Comparison of ENCODE assay signal across 8 cellular contexts in the genomic region with DNA sequence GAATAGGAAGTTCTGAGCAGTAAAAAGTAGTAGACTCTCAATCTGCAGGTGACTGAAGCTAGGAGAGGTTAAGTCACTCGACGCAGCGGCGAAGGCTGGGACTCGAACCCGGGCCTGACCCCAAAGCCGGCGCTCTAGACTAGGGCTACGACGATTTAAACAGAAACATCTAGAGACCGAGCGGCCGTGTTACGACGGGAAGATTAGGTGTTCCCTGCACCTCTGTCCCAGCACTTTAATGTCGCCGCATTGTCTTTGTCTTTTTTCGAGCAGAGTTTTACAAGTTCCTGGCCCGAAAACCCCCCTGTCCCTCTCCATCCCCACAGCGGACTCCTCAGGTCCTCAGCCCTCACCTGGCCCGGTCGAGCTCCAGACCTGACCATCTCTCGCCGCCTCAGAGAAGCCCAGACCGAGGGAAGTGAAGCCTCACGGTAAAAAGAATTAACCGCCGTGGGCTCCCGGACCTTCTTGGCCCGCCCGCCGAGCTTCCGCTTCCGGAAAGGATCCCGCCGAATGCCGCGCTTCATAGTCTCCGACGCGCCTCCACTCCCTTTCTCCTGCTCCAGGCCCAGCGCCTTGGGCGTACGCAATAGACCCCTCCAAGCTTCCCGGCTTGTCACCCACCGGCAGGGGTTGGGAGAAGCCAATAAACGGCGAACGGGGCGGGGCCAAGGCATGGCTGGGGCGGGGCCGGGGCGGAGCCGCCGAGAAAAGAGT. TPM values are rescaled to one million over a fixed set of nuclear protein-coding genes. Genes with fewer than 3 reads are reported as not detected.
DNase-seq lines count a peak whose midpoint lies in the region; ATAC-seq and TF ChIP-seq lines count a peak whose summit lies in the region.

A gene with protein sequence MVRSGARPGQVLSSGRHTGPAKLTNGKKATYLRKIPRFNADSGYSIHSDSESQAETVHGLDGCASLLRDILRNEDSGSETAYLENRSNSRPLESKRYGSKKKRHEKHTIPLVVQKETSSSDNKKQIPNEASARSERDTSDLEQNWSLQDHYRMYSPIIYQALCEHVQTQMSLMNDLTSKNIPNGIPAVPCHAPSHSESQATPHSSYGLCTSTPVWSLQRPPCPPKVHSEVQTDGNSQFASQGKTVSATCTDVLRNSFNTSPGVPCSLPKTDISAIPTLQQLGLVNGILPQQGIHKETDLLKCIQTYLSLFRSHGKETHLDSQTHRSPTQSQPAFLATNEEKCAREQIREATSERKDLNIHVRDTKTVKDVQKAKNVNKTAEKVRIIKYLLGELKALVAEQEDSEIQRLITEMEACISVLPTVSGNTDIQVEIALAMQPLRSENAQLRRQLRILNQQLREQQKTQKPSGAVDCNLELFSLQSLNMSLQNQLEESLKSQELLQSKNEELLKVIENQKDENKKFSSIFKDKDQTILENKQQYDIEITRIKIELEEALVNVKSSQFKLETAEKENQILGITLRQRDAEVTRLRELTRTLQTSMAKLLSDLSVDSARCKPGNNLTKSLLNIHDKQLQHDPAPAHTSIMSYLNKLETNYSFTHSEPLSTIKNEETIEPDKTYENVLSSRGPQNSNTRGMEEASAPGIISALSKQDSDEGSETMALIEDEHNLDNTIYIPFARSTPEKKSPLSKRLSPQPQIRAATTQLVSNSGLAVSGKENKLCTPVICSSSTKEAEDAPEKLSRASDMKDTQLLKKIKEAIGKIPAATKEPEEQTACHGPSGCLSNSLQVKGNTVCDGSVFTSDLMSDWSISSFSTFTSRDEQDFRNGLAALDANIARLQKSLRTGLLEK (minus strand): TSS at position 439 of the 717 bp plus-strand sequence. CDS start 56 bp downstream, at position 383.

- no peaks in the 10 kb centered on the region for H3K9me2 ChIP-seq in Loucy (replicated peaks; ENCODE audit: low read depth, low read length)

- H2AFZ ChIP-seq in Loucy (ENCODE audit: low read length): peak within 1 kb of the TSS; percentile 94

- H3K79me2 ChIP-seq in Loucy (ENCODE audit: insufficient read depth, low read length): peaks cover 38% of the 10 kb centered on the region

- no peaks in the 10 kb centered on the region for H3K27me3 ChIP-seq in Loucy (ENCODE audit: insufficient read depth, low read length, poor library complexity, severe bottlenecking)

- no peaks in the 10 kb centered on the region for H4K20me1 ChIP-seq in Loucy (ENCODE audit: insufficient read depth, low read length, poor library complexity, severe bottlenecking)

- no peaks in the 10 kb centered on the region for H3K9me3 Mint-ChIP-seq in nephron

- peaks cover 44% of the 10 kb centered on the region for H3K4me1 Mint-ChIP-seq in nephron

- H3K36me3 Mint-ChIP-seq in nephron (ENCODE audit: low read depth): no peaks in the 10 kb centered on the region

- DNase-seq in EL (peak; percentile 98), H4 (ENCODE audit: low spot score) (peak; percentile 97), SHP77 (lab: John Stamatoyannopoulos, UW) (peak; percentile 95 to 97), fibroblast of the aortic adventitia (ENCODE audit: low read depth) (peak; percentile 93)
- peak; percentile 65 for DNase-seq in activated T-helper 9 cell treated with anti-CD3 and anti-CD28 coated beads, Interleukin-2, amount 50 U/mL, for 16 hours (ENCODE audit: low read depth)
- peak; percentile 85 for DNase-seq in stimulated activated naive CD8-positive, alpha-beta T cell treated with anti-CD3 and anti-CD28 coated beads, Interleukin-15, Interleukin-2, amounts not matched to agents 100 U/mL and 50 U/mL, for 24 hours

- H3K4me1 ChIP-seq in Loucy (ENCODE audit: insufficient read depth, low read length, poor library complexity, severe bottlenecking): peaks cover 34% of the 10 kb centered on the region

- H3K4me3 Mint-ChIP-seq in nephron: peak within 1 kb of the TSS; percentile 98 to 99 (median 98)

- no peaks in the 10 kb centered on the region for H3K36me3 ChIP-seq in Loucy (ENCODE audit: insufficient read depth, low read length)

- H3K27ac Mint-ChIP-seq in nephron: peak within 1 kb of the TSS; percentile 95 to 99 (median 99)

- no peaks in the 10 kb centered on the region for H3K9me3 ChIP-seq in Loucy (ENCODE audit: insufficient read depth, low read depth, low read length)

- no peaks in the 10 kb centered on the region for H3F3A ChIP-seq in Loucy (ENCODE audit: low read depth)

- peak within 1 kb of the TSS; percentile 88 for H3K4me2 ChIP-seq in Loucy (ENCODE audit: low read depth, low read length, poor library complexity, severe bottlenecking)

- ATAC-seq in stimulated activated naive CD8-positive, alpha-beta T cell treated with anti-CD3 and anti-CD28 coated beads, Interleukin-15, Interleukin-2, amounts not matched to agents 100 U/mL and 50 U/mL, for 24 hours: peak; percentile 99

- TF ChIP-seq CTCF in Loucy (conservative IDR thresholded peaks at IDR 0.05; ENCODE audit: low read length): no peak
- TF ChIP-seq CTCF in fibroblast of the aortic adventitia (IDR thresholded peaks at IDR 0.05; ENCODE audit: insufficient read depth, low read length): no peak
- no peak for TF ChIP-seq CTCF in nephron (IDR thresholded peaks at IDR 0.05; ENCODE audit: unreplicated experiment in 3 of 3)

- H3K27me3 Mint-ChIP-seq in nephron (ENCODE audit: low read depth): no peaks in the 10 kb centered on the region

- H3K4me3 ChIP-seq in Loucy (ENCODE audit: low read length, poor library complexity, severe bottlenecking) (peak within 1 kb of the TSS; percentile 80), fibroblast of the aortic adventitia (ENCODE audit: low read depth, low read length) (peak within 1 kb of the TSS; percentile 87)

- H3K9ac ChIP-seq in Loucy (ENCODE audit: low read depth, low read length, poor library complexity, severe bottlenecking): peak within 1 kb of the TSS; percentile 96

RNA-seq across cellular contexts. Expression of the gene that starts here (rescaled TPM):
- total RNA-seq in H4 (2014; rRNA removed; shearing (Covaris generic)): 22.5 and 27.0 TPM in 2 replicates
- total RNA-seq in fibroblast of the aortic adventitia (ENCODE audit: low replicate concordance): 27.5 and 46.0 TPM in 2 replicates

Comparison
In these comparisons a context has a peak if more than half of its experiments do, and no peak if none do; other contexts are left out.
1. Peak in every context shown above with its lines: DNase-seq, ATAC-seq and H3K4me3 ChIP-seq.